ENCODE assay signal across 1 cellular context in genomic region chr9:120383999-120384924, GRCh38.
TF ChIP-seq lines count a peak whose summit lies in the region.

No MANE protein-coding gene starts in this region.

TF ChIP-seq in HepG2, 621 proteins besides CTCF, POLR2A, EP300 and RAD21 (continued from another document):
- 0 out of 2 replicates have a peak, but pooled peaks have one; percentile 74 for TF ChIP-seq ZSCAN12 (CRISPR knock-in tag; IDR thresholded peaks at IDR 0.05)
- peak; percentile 55 for TF ChIP-seq JARID2 (CRISPR knock-in tag; IDR thresholded peaks at IDR 0.05; ENCODE audit: insufficient replicate concordance)
- TF ChIP-seq RELA (CRISPR knock-in tag; IDR thresholded peaks at IDR 0.05): no peak
- no peak for TF ChIP-seq ZNF790 (CRISPR knock-in tag; IDR thresholded peaks at IDR 0.05; ENCODE audit: borderline replicate concordance)
- TF ChIP-seq, protein P1, sequence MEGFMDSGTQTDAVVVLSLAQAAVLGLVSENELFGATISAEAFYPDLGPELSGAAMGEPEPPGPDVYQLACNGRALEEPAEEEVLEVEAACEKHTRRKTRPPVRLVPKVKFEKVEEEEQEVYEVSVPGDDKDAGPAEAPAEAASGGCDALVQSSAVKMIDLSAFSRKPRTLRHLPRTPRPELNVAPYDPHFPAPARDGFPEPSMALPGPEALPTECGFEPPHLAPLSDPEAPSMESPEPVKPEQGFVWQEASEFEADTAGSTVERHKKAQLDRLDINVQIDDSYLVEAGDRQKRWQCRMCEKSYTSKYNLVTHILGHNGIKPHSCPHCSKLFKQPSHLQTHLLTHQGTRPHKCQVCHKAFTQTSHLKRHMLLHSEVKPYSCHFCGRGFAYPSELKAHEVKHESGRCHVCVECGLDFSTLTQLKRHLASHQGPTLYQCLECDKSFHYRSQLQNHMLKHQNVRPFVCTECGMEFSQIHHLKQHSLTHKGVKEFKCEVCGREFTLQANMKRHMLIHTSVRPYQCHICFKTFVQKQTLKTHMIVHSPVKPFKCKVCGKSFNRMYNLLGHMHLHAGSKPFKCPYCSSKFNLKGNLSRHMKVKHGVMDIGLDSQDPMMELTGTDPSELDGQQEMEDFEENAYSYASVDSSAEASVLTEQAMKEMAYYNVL (CRISPR knock-in tag; IDR thresholded peaks at IDR 0.05; ENCODE audit: borderline replicate concordance): peak; percentile 16; the same call in 1 of the 2 replicates
- peak; percentile 62; the same call in 1 of the 2 replicates for TF ChIP-seq FOSL1 (CRISPR knock-in tag; IDR thresholded peaks at IDR 0.05; ENCODE audit: borderline replicate concordance)
- TF ChIP-seq IRX3 (CRISPR knock-in tag; IDR thresholded peaks at IDR 0.05; ENCODE audit: borderline replicate concordance, low read depth): no peak
- TF ChIP-seq, protein P2, sequence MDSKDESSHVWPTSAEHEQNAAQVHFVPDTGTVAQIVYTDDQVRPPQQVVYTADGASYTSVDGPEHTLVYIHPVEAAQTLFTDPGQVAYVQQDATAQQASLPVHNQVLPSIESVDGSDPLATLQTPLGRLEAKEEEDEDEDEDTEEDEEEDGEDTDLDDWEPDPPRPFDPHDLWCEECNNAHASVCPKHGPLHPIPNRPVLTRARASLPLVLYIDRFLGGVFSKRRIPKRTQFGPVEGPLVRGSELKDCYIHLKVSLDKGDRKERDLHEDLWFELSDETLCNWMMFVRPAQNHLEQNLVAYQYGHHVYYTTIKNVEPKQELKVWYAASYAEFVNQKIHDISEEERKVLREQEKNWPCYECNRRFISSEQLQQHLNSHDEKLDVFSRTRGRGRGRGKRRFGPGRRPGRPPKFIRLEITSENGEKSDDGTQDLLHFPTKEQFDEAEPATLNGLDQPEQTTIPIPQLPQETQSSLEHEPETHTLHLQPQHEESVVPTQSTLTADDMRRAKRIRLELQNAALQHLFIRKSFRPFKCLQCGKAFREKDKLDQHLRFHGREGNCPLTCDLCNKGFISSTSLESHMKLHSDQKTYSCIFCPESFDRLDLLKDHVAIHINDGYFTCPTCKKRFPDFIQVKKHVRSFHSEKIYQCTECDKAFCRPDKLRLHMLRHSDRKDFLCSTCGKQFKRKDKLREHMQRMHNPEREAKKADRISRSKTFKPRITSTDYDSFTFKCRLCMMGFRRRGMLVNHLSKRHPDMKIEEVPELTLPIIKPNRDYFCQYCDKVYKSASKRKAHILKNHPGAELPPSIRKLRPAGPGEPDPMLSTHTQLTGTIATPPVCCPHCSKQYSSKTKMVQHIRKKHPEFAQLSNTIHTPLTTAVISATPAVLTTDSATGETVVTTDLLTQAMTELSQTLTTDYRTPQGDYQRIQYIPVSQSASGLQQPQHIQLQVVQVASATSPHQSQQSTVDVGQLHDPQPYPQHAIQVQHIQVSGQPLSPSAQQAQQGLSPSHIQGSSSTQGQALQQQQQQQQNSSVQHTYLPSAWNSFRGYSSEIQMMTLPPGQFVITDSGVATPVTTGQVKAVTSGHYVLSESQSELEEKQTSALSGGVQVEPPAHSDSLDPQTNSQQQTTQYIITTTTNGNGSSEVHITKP (CRISPR knock-in tag; IDR thresholded peaks at IDR 0.05; ENCODE audit: low read depth): peak; percentile 71; the same call in 1 of the 2 replicates
- no peak for TF ChIP-seq ZNF256 (CRISPR knock-in tag; conservative IDR thresholded peaks at IDR 0.05)
- 0 out of 2 replicates have a peak, but pooled peaks have one; percentile 17 for TF ChIP-seq ZKSCAN1 (IDR thresholded peaks at IDR 0.05; ENCODE audit: low read length)
- TF ChIP-seq ZNF580 (CRISPR knock-in tag; IDR thresholded peaks at IDR 0.05; ENCODE audit: borderline replicate concordance, low read depth): peak; percentile 71; the same call in 1 of the 2 replicates
- peak; percentile 83 for TF ChIP-seq ZNF609 (CRISPR knock-in tag; IDR thresholded peaks at IDR 0.05; ENCODE audit: borderline replicate concordance)
- TF ChIP-seq ZNF335 (CRISPR knock-in tag; IDR thresholded peaks at IDR 0.05): peak; percentile 59; the same call in 1 of the 2 replicates
- TF ChIP-seq NFIB (CRISPR knock-in tag; IDR thresholded peaks at IDR 0.05; ENCODE audit: borderline replicate concordance): no peak
- TF ChIP-seq REST (IDR thresholded peaks at IDR 0.05; ENCODE audit: borderline replicate concordance in 1 of 2, low read depth in 1 of 2, low read length in 2 of 2): peak in 1 of 2 experiments; percentile 61; a peak in 2 of 4 replicates
- TF ChIP-seq ZSCAN29 (CRISPR knock-in tag; conservative IDR thresholded peaks at IDR 0.05): peak; percentile 60; the same call in 1 of the 2 replicates
- TF ChIP-seq, protein P3, sequence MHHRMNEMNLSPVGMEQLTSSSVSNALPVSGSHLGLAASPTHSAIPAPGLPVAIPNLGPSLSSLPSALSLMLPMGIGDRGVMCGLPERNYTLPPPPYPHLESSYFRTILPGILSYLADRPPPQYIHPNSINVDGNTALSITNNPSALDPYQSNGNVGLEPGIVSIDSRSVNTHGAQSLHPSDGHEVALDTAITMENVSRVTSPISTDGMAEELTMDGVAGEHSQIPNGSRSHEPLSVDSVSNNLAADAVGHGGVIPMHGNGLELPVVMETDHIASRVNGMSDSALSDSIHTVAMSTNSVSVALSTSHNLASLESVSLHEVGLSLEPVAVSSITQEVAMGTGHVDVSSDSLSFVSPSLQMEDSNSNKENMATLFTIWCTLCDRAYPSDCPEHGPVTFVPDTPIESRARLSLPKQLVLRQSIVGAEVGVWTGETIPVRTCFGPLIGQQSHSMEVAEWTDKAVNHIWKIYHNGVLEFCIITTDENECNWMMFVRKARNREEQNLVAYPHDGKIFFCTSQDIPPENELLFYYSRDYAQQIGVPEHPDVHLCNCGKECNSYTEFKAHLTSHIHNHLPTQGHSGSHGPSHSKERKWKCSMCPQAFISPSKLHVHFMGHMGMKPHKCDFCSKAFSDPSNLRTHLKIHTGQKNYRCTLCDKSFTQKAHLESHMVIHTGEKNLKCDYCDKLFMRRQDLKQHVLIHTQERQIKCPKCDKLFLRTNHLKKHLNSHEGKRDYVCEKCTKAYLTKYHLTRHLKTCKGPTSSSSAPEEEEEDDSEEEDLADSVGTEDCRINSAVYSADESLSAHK (CRISPR knock-in tag; IDR thresholded peaks at IDR 0.05; ENCODE audit: borderline replicate concordance): no peak
- no peak for TF ChIP-seq KAT2B (IDR thresholded peaks at IDR 0.05; ENCODE audit: borderline replicate concordance, low read depth, low read length)
